In genomic region chr6:117204903-117205302, GRCh38 we compare ENCODE assay signal across 9 cellular contexts.
"Had no signal": no experiment of that assay in that cellular context is flagged by ENCODE, and none has a peak within 500 bp of the region (broad histone marks: within the 10 kb centered on the region; RNA-seq: fewer than 3 reads in every experiment).

No MANE protein-coding gene starts in this region.

- DNase-seq: HFFc6, KBM-7 had no signal

- H3K4me1 Mint-ChIP-seq: IgD-negative memory B cell had no signal

- H3K27ac Mint-ChIP-seq: HFFc6, IgD-negative memory B cell had no signal

- H3K9me3 ChIP-seq: HAP-1 had no signal

- H3K4me3 ChIP-seq: HAP-1 had no signal

- FAIRE-seq: H1, H54, HepG2 had no signal

- H3K27me3 Mint-ChIP-seq: IgD-negative memory B cell had no signal

- H3K4me1 ChIP-seq: HAP-1 had no signal

- ATAC-seq: HCT116, HepG2 had no signal

- H3K4me3 Mint-ChIP-seq: HFFc6, IgD-negative memory B cell had no signal

- H3K36me3 ChIP-seq: HAP-1 had no signal

- H3K27ac ChIP-seq: HL-60 had no signal
